In the genomic region with DNA sequence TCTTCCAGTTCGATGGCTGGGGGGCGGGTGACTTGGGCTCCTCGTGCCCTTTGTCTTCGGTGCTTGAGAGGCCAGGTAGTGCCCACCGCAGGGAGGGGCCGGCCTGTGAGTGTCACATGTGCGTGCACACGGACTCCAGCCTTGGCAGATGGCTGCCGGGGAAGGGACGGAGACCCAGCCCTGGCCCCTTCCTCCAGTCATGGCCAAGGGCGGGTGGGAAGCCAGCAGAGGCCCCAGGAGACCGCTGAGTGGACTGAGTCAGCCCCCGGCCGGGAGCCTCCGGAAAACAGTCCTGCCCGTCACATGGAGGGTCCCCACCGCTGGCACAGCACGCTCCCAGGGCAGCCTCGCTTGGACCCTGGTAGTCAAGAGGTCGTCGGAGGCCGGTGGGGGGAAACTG, we compare ENCODE assay signal across 14 cellular contexts. TPM values are rescaled to one million over a fixed set of nuclear protein-coding genes. Genes with fewer than 3 reads are reported as not detected.
DNase-seq lines count a peak whose midpoint lies in the region; ATAC-seq, FAIRE-seq and TF ChIP-seq lines count a peak whose summit lies in the region.
"Had no signal": no experiment of that assay in that cellular context is flagged by ENCODE, and none has a peak within 500 bp of the region (broad histone marks: within the 10 kb centered on the region; RNA-seq: fewer than 3 reads in every experiment).

No MANE protein-coding gene starts in this region.

- ATAC-seq in pancreas (no peak), GM18867 (IDR thresholded peaks at IDR 0.05; ENCODE audit: unreplicated experiment) (no peak)

- H3K9me3 ChIP-seq in adrenal gland (replicated peaks in 1 of 3) (no peaks in the 10 kb centered on the region), pancreas (no peaks in the 10 kb centered on the region)

- intact Hi-C loops in adrenal gland (cut with DNase I) (no loop called here), pancreas (cut with DNase I) (no loop called here)

- H3K27me3 ChIP-seq in adrenal gland (no peaks in the 10 kb centered on the region), pancreas (no peaks in the 10 kb centered on the region), H7 (ENCODE audit: control insufficient read depth, insufficient read depth, low read length) (peaks cover 2% of the 10 kb centered on the region; the same call in 1 of the 2 replicates)

- TF ChIP-seq POLR2A in adrenal gland (IDR thresholded peaks at IDR 0.05) = no peak

- FAIRE-seq in pancreas (lab: Jason Lieb, UNC) = no peak
- FAIRE-seq: bronchial epithelial cell had no signal

- H3K27ac ChIP-seq in adrenal gland (peak overlapping the region; percentile 11 to 97 (median 83)), pancreas (peak overlapping the region in 1 of 4 donors; percentile 13)

- peak overlapping the region in 1 of 4 donors; percentile 22 for H3K4me3 ChIP-seq in adrenal gland
- H3K4me3 ChIP-seq in fibroblast of mammary gland (ENCODE audit: control insufficient read depth, low read depth, low read length) = no peak overlapping the region
- no peak overlapping the region for H3K4me3 ChIP-seq in pancreas
- H3K4me3 ChIP-seq in H7 (ENCODE audit: insufficient read depth, low read depth, low read length) = no peak overlapping the region

- DNase-seq in adrenal gland = peak in 4 of 7 donors; percentile 35 to 45 (median 40)
- peak; percentile 30 for DNase-seq in fibroblast of mammary gland (ENCODE audit: low read depth)
- peak in 4 of 6 donors; percentile 16 to 75 (median 36) for DNase-seq in pancreas
- peak; percentile 46 for DNase-seq in ureter (ENCODE audit: low spot score)
- no peak for DNase-seq in NCI-H146 treated with DMSO at 0.1 percent for 48 hours (lab: John Stamatoyannopoulos, UW; ENCODE audit: unreplicated experiment)
- no peak for DNase-seq in H7
- DNase-seq: GF-D8, GOT3, KBM-7, NCI-H146, NCI-H774, SIG-M5 had no signal

- peaks cover 84% of the 10 kb centered on the region in 2 donors for H3K4me1 ChIP-seq in adrenal gland (replicated peaks in 1 of 2)
- H3K4me1 ChIP-seq in pancreas = peaks cover 17 to 32% (median 29%) of the 10 kb centered on the region in 3 donors

- no peak for TF ChIP-seq CTCF in adrenal gland (IDR thresholded peaks at IDR 0.05)
- TF ChIP-seq CTCF in fibroblast of mammary gland (conservative IDR thresholded peaks at IDR 0.05; ENCODE audit: control insufficient read depth, insufficient read depth, low read depth, low read length) = no peak
- TF ChIP-seq CTCF in pancreas (IDR thresholded peaks at IDR 0.05) = no peak

- 27 to 44% (median 40%) methylated on average over 6 to 22 of the region's 22 CpGs for WGBS in adrenal gland, 4 donors
- 71 to 76% methylated on average over 15 to 22 of the region's 22 CpGs for WGBS in pancreas, 2 donors

- no peaks in the 10 kb centered on the region for H3K36me3 ChIP-seq in adrenal gland (replicated peaks in 1 of 2)
- no peaks in the 10 kb centered on the region for H3K36me3 ChIP-seq in pancreas
- no peaks in the 10 kb centered on the region for H3K36me3 ChIP-seq in H7 (replicated peaks; ENCODE audit: control insufficient read depth, insufficient read depth, low read length)

RNA-seq across cellular contexts. Expression of a gene that starts 4.2 kb away (rescaled TPM):
- 10 to 100 TPM; 11.9 to 36.2 (median 18.6) TPM for total RNA-seq in adrenal gland
- polyA plus RNA-seq in adrenal gland = 10 to 100 TPM in 2 of 3 donors, 1 to 10 TPM in 1; 2.0 to 16.7 (median 13.4) TPM
- 10 to 100 TPM in 4 of 6 donors, 1 to 10 TPM in 2; 5.5 to 14.9 (median 10.9) TPM for total RNA-seq in pancreas
- 10 to 100 TPM in 1 of 2 donors, 1 to 10 TPM in 1; 7.3 to 15.1 TPM for polyA plus RNA-seq in pancreas
- 11.7 TPM for total RNA-seq in ureter
- 1.5 and 2.7 TPM in 2 replicates for total RNA-seq in H7 (2014; rRNA removed; shearing (Covaris generic))

RNA-seq across cellular contexts. Expression of a gene that starts 31.1 kb away (rescaled TPM):
- total RNA-seq in adrenal gland (10 to 100 TPM; 35.5 to 68.8 (median 54.0) TPM), pancreas (10 to 100 TPM; 12.2 to 29.6 (median 22.7) TPM), ureter (58.6 TPM)
- polyA plus RNA-seq in adrenal gland (100 to 1,000 TPM in 2 of 3 donors, 10 to 100 TPM in 1; 25.0 to 310 (median 285) TPM), pancreas (100 to 1,000 TPM in 1 of 2 donors, 10 to 100 TPM in 1; 69.6 to 106 TPM)
- 92.3 and 115 TPM in 2 replicates for total RNA-seq in H7 (2014; rRNA removed; shearing (Covaris generic))

RNA-seq across cellular contexts. Expression of a gene that starts 47.2 kb away (rescaled TPM):
- 10 to 100 TPM in 2 of 8 donors, 1 to 10 TPM in 6; 2.5 to 15.4 (median 6.4) TPM for total RNA-seq in adrenal gland
- 10 to 100 TPM in 1 of 3 donors, 1 to 10 TPM in 2; 3.3 to 10.3 (median 4.5) TPM for polyA plus RNA-seq in adrenal gland
- total RNA-seq in pancreas = 10 to 100 TPM in 4 of 6 donors, 1 to 10 TPM in 2; 8.6 to 17.9 (median 12.9) TPM
- 10 to 100 TPM in 1 of 2 donors, 1 to 10 TPM in 1; 6.1 to 10.7 TPM for polyA plus RNA-seq in pancreas
- 18.1 TPM for total RNA-seq in ureter
- 34.7 and 45.0 TPM in 2 replicates for total RNA-seq in H7 (2014; rRNA removed; shearing (Covaris generic))

RNA-seq across cellular contexts. Expression of a gene that starts 51.6 kb away (rescaled TPM):
- total RNA-seq in adrenal gland = 10 to 100 TPM; 16.1 to 44.7 (median 27.4) TPM
- polyA plus RNA-seq in adrenal gland = 10 to 100 TPM in 2 of 3 donors, under 1 TPM in 1; 0.77 to 23.9 (median 15.5) TPM
- 10 to 100 TPM in 1 of 6 donors, 1 to 10 TPM in 5; 3.1 to 10.1 (median 7.9) TPM for total RNA-seq in pancreas
- polyA plus RNA-seq in pancreas = 10 to 100 TPM in 1 of 2 donors, 1 to 10 TPM in 1; 9.0 to 14.8 TPM
- 13.4 TPM for total RNA-seq in ureter
- total RNA-seq in H7 (2014; rRNA removed; shearing (Covaris generic)) = 3.7 and 4.6 TPM in 2 replicates

Comparison
In these comparisons a context has a peak if more than half of its experiments do, and no peak if none do; other contexts are left out.
1. DNase-seq: peak in adrenal gland (4 of 7), fibroblast of mammary gland (single experiment), pancreas (4 of 6) and ureter (single experiment); none in NCI-H146 treated with DMSO at 0.1 percent for 48 hours (single experiment) and H7 (single experiment).